10 cellular contexts compared by ENCODE assay signal in the genomic region with DNA sequence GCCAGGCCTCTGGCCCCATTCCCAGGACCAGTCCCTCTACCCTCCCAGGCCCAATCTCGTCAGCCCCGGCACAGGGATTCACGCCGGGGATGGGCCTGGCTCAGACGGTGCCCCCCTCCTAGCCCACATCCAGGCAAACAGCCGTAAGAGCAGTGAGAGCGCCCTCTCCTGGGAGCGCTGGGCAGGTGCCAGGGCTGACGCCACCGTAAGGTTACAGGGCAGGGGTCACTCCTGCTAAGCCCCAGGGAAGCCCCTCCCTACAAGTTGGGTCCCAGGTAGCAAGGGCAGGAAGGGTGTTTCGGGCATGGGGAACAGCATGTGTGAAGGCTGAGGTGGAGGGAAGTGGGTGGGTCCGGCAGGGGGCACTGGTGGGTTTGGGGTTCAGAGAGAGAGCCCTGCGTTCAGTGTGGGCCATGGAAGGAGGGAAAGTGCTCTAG. TPM values are rescaled to one million over a fixed set of nuclear protein-coding genes. Genes with fewer than 3 reads are reported as not detected.
DNase-seq lines count a peak whose midpoint lies in the region; ATAC-seq and TF ChIP-seq lines count a peak whose summit lies in the region.
"Had no signal": no experiment of that assay in that cellular context is flagged by ENCODE, and none has a peak within 500 bp of the region (broad histone marks: within the 10 kb centered on the region; RNA-seq: fewer than 3 reads in every experiment).

No MANE protein-coding gene starts in this region.

- H3K9me3 Mint-ChIP-seq in type B pancreatic cell: no peaks in the 10 kb centered on the region

- H3K4me1 ChIP-seq in SK-N-SH (ENCODE audit: control insufficient read depth in 1 of 2, insufficient read depth in 2 of 2, low read depth in 1 of 2, low read length in 1 of 2) (no peaks in the 10 kb centered on the region; a peak in 1 of 4 replicates), PC-9 (replicated peaks; ENCODE audit: insufficient read depth) (no peaks in the 10 kb centered on the region)
- H3K4me1 ChIP-seq: ascending aorta had no signal

- H4K20me1 ChIP-seq in SK-N-SH (ENCODE audit: insufficient read depth) (no peaks in the 10 kb centered on the region), PC-9 (ENCODE audit: insufficient read depth) (no peaks in the 10 kb centered on the region)

- no peaks in the 10 kb centered on the region for H3K27me3 Mint-ChIP-seq in type B pancreatic cell

- H3K4me1 Mint-ChIP-seq in type B pancreatic cell (ENCODE audit: unreplicated experiment): no peaks in the 10 kb centered on the region

- H3K36me3 Mint-ChIP-seq in type B pancreatic cell: no peaks in the 10 kb centered on the region

- POLR2A ChIA-PET in SK-N-SH (lab: Yijun Ruan, JAX): no interaction called here
- POLR2A ChIA-PET in PC-9 (lab: Charles Lee; ENCODE audit: unreplicated experiment): no interaction called here

- H3K4me2 ChIP-seq in SK-N-SH (no peak overlapping the region), PC-9 (no peak overlapping the region)

- H3K27ac ChIP-seq in SK-N-SH (ENCODE audit: low read depth in 2 of 2, low read length in 1 of 2) (no peak overlapping the region), PC-9 (no peak overlapping the region)
- H3K27ac ChIP-seq: ascending aorta had no signal

- H3K9me2 ChIP-seq in SK-N-SH (no peaks in the 10 kb centered on the region), PC-9 (ENCODE audit: insufficient read depth) (no peaks in the 10 kb centered on the region)

- no peak overlapping the region for H3K9ac ChIP-seq in SK-N-SH

- DNase-seq in SK-N-SH: peak; percentile 76
- no peak for DNase-seq in PC-9
- DNase-seq in fibroblast of the aortic adventitia (ENCODE audit: low read depth): no peak
- DNase-seq in type B pancreatic cell (ENCODE audit: extremely low spot score, unreplicated experiment): no peak
- DNase-seq in A172 (ENCODE audit: low spot score): no peak
- no peak for DNase-seq in COLO668 (lab: John Stamatoyannopoulos, UW; ENCODE audit: unreplicated experiment)
- DNase-seq: NCI-H524 treated with DMSO at 0.1 percent for 48 hours had no signal

- H3K9me3 ChIP-seq in SK-N-SH (no peaks in the 10 kb centered on the region), PC-9 (ENCODE audit: insufficient read depth, low read depth) (no peaks in the 10 kb centered on the region)
- H3K9me3 ChIP-seq: ascending aorta had no signal

- TF ChIP-seq CTCF in SK-N-SH (IDR thresholded peaks at IDR 0.05) (peak; percentile 56), PC-9 (conservative IDR thresholded peaks at IDR 0.05) (peak; percentile 69), fibroblast of the aortic adventitia (IDR thresholded peaks at IDR 0.05; ENCODE audit: insufficient read depth, low read length) (peak; percentile 39), type B pancreatic cell (conservative IDR thresholded peaks at IDR 0.05) (peak; percentile 64)

- no peak overlapping the region; a peak in 1 of 4 replicates for H3K4me3 ChIP-seq in SK-N-SH (ENCODE audit: low read depth in 2 of 2, low read length in 1 of 2)
- H3K4me3 ChIP-seq in PC-9: no peak overlapping the region
- H3K4me3 ChIP-seq in fibroblast of the aortic adventitia (ENCODE audit: low read depth, low read length): no peak overlapping the region
- H3K4me3 ChIP-seq: ascending aorta had no signal

- CTCF ChIA-PET in SK-N-SH (lab: Yijun Ruan, JAX): interaction anchor here (0.7 to 3.6 kb wide), 4 partner anchors 22 to 136 kb away, joined by 3 to 13 read pairs (median 8); no protein-coding TSS in a partner anchor
- CTCF ChIA-PET in PC-9 (lab: Charles Lee): no interaction called here

- no peak overlapping the region for H3K4me3 Mint-ChIP-seq in type B pancreatic cell

- no peak overlapping the region for H3K27ac Mint-ChIP-seq in type B pancreatic cell

- TF ChIP-seq RAD21 in SK-N-SH (IDR thresholded peaks at IDR 0.05; ENCODE audit: low read length): peak; percentile 2; the same call in 1 of the 2 replicates

- no peak overlapping the region for H2AFZ ChIP-seq in SK-N-SH (ENCODE audit: low read depth)
- no peak overlapping the region for H2AFZ ChIP-seq in PC-9

- H3F3A ChIP-seq in SK-N-SH (replicated peaks; ENCODE audit: insufficient read depth) (no peaks in the 10 kb centered on the region), PC-9 (ENCODE audit: insufficient read depth, low read depth) (no peaks in the 10 kb centered on the region)

- intact Hi-C loops in PC-9 (cut with micrococcal nuclease; ENCODE audit: unreplicated experiment): no loop called here

- no peaks in the 10 kb centered on the region for H3K79me2 ChIP-seq in SK-N-SH (ENCODE audit: insufficient read depth)
- no peaks in the 10 kb centered on the region for H3K79me2 ChIP-seq in PC-9 (ENCODE audit: low read depth)

- no peaks in the 10 kb centered on the region for H3K27me3 ChIP-seq in SK-N-SH (ENCODE audit: insufficient read depth)
- no peaks in the 10 kb centered on the region for H3K27me3 ChIP-seq in PC-9 (ENCODE audit: insufficient read depth, low read depth)
- H3K27me3 ChIP-seq: ascending aorta had no signal

- no TSS peak for BruUV-seq in PC-9 (replicated peaks; lab: Mats Ljungman, UMichigan)

- ATAC-seq in SK-N-SH treated with all-trans-retinoic acid at 6 μM for 48 hours: no peak
- ATAC-seq in HG03039 (IDR thresholded peaks at IDR 0.05; ENCODE audit: unreplicated experiment): no peak

- WGBS in SK-N-SH (ENCODE audit: low lambda C conversion rate): 87% methylated on average over 4 of the region's 13 CpGs

- TF ChIP-seq EP300 in SK-N-SH (IDR thresholded peaks at IDR 0.05; ENCODE audit: borderline replicate concordance in 1 of 2, low read depth in 1 of 2, low read length in 1 of 2): no peak

- H3K36me3 ChIP-seq in SK-N-SH (replicated peaks in 1 of 2; ENCODE audit: control insufficient read depth in 1 of 2, insufficient read depth in 2 of 2, low read length in 1 of 2) (no peaks in the 10 kb centered on the region), PC-9 (ENCODE audit: low read depth) (no peaks in the 10 kb centered on the region)
- H3K36me3 ChIP-seq: ascending aorta had no signal

TF ChIP-seq in SK-N-SH, 30 proteins besides CTCF, POLR2A, EP300 and RAD21:
- TF ChIP-seq SMC3 (IDR thresholded peaks at IDR 0.05; ENCODE audit: low read depth, low read length) (peak; percentile 5; the same call in 1 of the 2 replicates), POLR2AphosphoS5 (IDR thresholded peaks at IDR 0.05; ENCODE audit: low read depth, low read length) (no peak)

TF ChIP-seq in SK-N-SH treated with all-trans-retinoic acid at 6 μM for 48 hours, 23 proteins besides CTCF, POLR2A, EP300 and RAD21:
- TF ChIP-seq ZNF565 (CRISPR knock-in tag; conservative IDR thresholded peaks at IDR 0.05; ENCODE audit: low read depth): no peak
- no peak for TF ChIP-seq TOX (CRISPR knock-in tag; IDR thresholded peaks at IDR 0.05; ENCODE audit: borderline replicate concordance)

RNA-seq across cellular contexts. Expression of a gene that starts 19.2 kb away (rescaled TPM):
- polyA plus RNA-seq in SK-N-SH (2012; rRNA removed): 4.5 TPM in 2 replicates
- polyA plus RNA-seq in SK-N-SH (2012; cell fraction: cytosol; rRNA removed): 4.1 and 4.4 TPM in 2 replicates
- polyA plus RNA-seq in SK-N-SH (2012; cell fraction: nucleus; rRNA removed): 5.8 and 6.8 TPM in 2 replicates
- total RNA-seq in PC-9 (2021): 43.9 and 48.7 TPM in 2 replicates
- total RNA-seq in fibroblast of the aortic adventitia (ENCODE audit: low replicate concordance): 13.4 and 24.4 TPM in 2 replicates
- 22.7 and 22.9 TPM in 2 replicates for total RNA-seq in type B pancreatic cell (ENCODE audit: low replicate concordance)
- 3.4 and 5.3 TPM in 2 replicates for total RNA-seq in A172 (2014; rRNA removed; shearing (Covaris generic))
